18 cellular contexts compared by ENCODE assay signal in the genomic region with DNA sequence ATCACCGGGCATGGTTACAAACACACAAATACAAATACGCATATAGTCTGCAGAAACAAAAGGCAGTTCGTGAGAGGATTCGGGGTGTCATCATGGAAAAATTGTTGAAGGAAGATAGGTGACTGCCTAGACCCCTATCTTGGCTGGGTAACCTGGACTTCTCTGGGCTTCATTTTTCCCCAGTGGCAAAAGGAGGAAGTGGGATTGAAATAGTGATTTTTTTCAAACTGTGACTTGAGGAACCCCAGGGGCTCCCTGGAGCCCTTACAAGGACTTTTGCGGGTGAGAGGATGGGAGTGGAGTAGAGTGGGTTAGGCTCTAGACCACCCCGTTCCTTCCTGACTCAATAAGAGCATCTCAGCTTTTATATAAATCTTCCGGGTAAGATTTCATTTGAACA. TPM values are rescaled to one million over a fixed set of nuclear protein-coding genes. Genes with fewer than 3 reads are reported as not detected.
DNase-seq lines count a peak whose midpoint lies in the region; ATAC-seq, FAIRE-seq and TF ChIP-seq lines count a peak whose summit lies in the region.
"Had no signal": no experiment of that assay in that cellular context is flagged by ENCODE, and none has a peak within 500 bp of the region (broad histone marks: within the 10 kb centered on the region; RNA-seq: fewer than 3 reads in every experiment).

No MANE protein-coding gene starts in this region.

- no peak for TF ChIP-seq RAD21 in K562 (CRISPR knock-in tag; conservative IDR thresholded peaks at IDR 0.05 in 1 of 2, IDR thresholded peaks at IDR 0.05 in 1 of 2)

- no peak overlapping the region; the same call in 1 of the 2 replicates for H3K4me2 ChIP-seq in K562 (ENCODE audit: insufficient read depth, low read length)

- intact Hi-C loops in K562 (cut with micrococcal nuclease), result loop anchor here (5.0 kb wide), 1 partner anchor 878 kb away; no protein-coding TSS in a partner anchor

- in situ Hi-C loops in K562 (cut with MboI), result no loop called here

- TF ChIP-seq CTCF in K562 (IDR thresholded peaks at IDR 0.05 in 2 of 3, conservative IDR thresholded peaks at IDR 0.05 in 1 of 3; ENCODE audit: insufficient read depth in 2 of 3, low read depth in 1 of 3, low read length in 3 of 3), result no peak
- peak; percentile 48 for TF ChIP-seq CTCF in type B pancreatic cell (conservative IDR thresholded peaks at IDR 0.05)

- POLR2A ChIA-PET in K562 (lab: Yijun Ruan, JAX), result no interaction called here

- ATAC-seq in K562 (no peak), GM21390 (IDR thresholded peaks at IDR 0.05; ENCODE audit: unreplicated experiment) (no peak)

- H3K4me1 Mint-ChIP-seq in type B pancreatic cell (ENCODE audit: unreplicated experiment), result peaks cover 27% of the 10 kb centered on the region

- DNase-seq in GM12891 (ENCODE audit: insufficient read length, low spot score) (no peak), MV-4-11 (lab: John Stamatoyannopoulos, UW) (peak; percentile 13), K562 (ENCODE audit: extremely low read depth in 1 of 4, low spot score in 3 of 4) (no peak), type B pancreatic cell (ENCODE audit: extremely low spot score, unreplicated experiment) (no peak), NCI-H1105 treated with DMSO at 0.1 percent for 48 hours (lab: John Stamatoyannopoulos, UW) (no peak), NCI-H446 (lab: John Stamatoyannopoulos, UW) (no peak)
- DNase-seq: GF-D8, Karpas-422, MG63, NCI-H1417, NCI-H187 treated with DMSO at 0.1 percent for 48 hours, NCI-H446 treated with DMSO at 0.1 percent for 48 hours had no signal

- no peaks in the 10 kb centered on the region for H3K79me2 ChIP-seq in K562 (ENCODE audit: control insufficient read depth, insufficient read depth, low read length)

- no peaks in the 10 kb centered on the region for H3K36me3 ChIP-seq in K562 (ENCODE audit: control insufficient read depth, insufficient read depth, low read length)
- H3K36me3 ChIP-seq: MG63 had no signal

- peaks cover 0 to 3% of the 10 kb centered on the region in 2 experiments; a peak in 1 of 5 replicates for H3K4me1 ChIP-seq in K562 (replicated peaks in 1 of 2; ENCODE audit: control insufficient read depth in 2 of 2, insufficient read depth in 2 of 2, low read length in 2 of 2)

- TF ChIP-seq POLR2A in GM12891 (IDR thresholded peaks at IDR 0.05; ENCODE audit: low read depth, low read length), result no peak
- no peak for TF ChIP-seq POLR2A in K562 (conservative IDR thresholded peaks at IDR 0.05)

- BruUV-seq in K562 (replicated peaks; lab: Mats Ljungman, UMichigan), result no TSS peak

- H4K20me1 ChIP-seq in K562 (replicated peaks; ENCODE audit: control insufficient read depth, insufficient read depth, low read length), result no peaks in the 10 kb centered on the region

- no peak overlapping the region for H3K9ac ChIP-seq in K562 (ENCODE audit: insufficient read depth in 1 of 2, low read depth in 2 of 2, low read length in 2 of 2)

- FAIRE-seq in GM12891 (lab: Jason Lieb, UNC) (no peak), K562 (lab: Jason Lieb, UNC) (no peak)
- FAIRE-seq: H1 had no signal

- CTCF ChIA-PET in K562 (lab: Yijun Ruan, JAX; ENCODE audit: low intra/inter-chr PET ratio), result no interaction called here

- H3K27me3 Mint-ChIP-seq in type B pancreatic cell, result no peaks in the 10 kb centered on the region

- no peaks in the 10 kb centered on the region for H3K9me3 ChIP-seq in K562 (replicated peaks; ENCODE audit: control insufficient read depth, insufficient read depth, low read depth, low read length)
- H3K9me3 ChIP-seq: MG63 had no signal

- peaks cover 0 to 6% of the 10 kb centered on the region in 2 experiments; a peak in 1 of 5 replicates for H3K27me3 ChIP-seq in K562 (ENCODE audit: control insufficient read depth in 2 of 2, insufficient read depth in 2 of 2, low read length in 2 of 2)
- H3K27me3 ChIP-seq: MG63 had no signal

- 40% methylated on average over 7 of the region's 7 CpGs for WGBS in K562 (ENCODE audit: insufficient coverage, low coverage, missing lambda C conversion rate)

- H3K36me3 Mint-ChIP-seq in type B pancreatic cell, result no peaks in the 10 kb centered on the region

- H3K9me3 Mint-ChIP-seq in type B pancreatic cell, result no peaks in the 10 kb centered on the region

- no peak overlapping the region for H3K4me3 ChIP-seq in K562
- H3K4me3 ChIP-seq: MG63 had no signal

- H3K27ac ChIP-seq in K562 (ENCODE audit: extremely low read depth, low read depth, low read length), result no peak overlapping the region

- peak overlapping the region; percentile 86 for H3K4me3 Mint-ChIP-seq in type B pancreatic cell

- TF ChIP-seq EP300 in K562 (IDR thresholded peaks at IDR 0.05; ENCODE audit: low read length), result no peak

- H3K9me1 ChIP-seq in K562 (ENCODE audit: control insufficient read depth, insufficient read depth, low read length), result no peaks in the 10 kb centered on the region

- 0 out of 2 replicates have a peak overlapping the region, but pooled peaks have one; percentile 9 for H2AFZ ChIP-seq in K562 (ENCODE audit: low read depth, low read length)

- H3K27ac Mint-ChIP-seq in type B pancreatic cell, result peak overlapping the region; percentile 98

TF ChIP-seq in GM12891, 5 proteins besides CTCF, POLR2A, EP300 and RAD21:
- TF ChIP-seq POLR2AphosphoS5 (IDR thresholded peaks at IDR 0.05; ENCODE audit: low read depth, low read length) (no peak), SPI1 (IDR thresholded peaks at IDR 0.05; ENCODE audit: low read depth, low read length) (peak; percentile 62; the same call in 1 of the 2 replicates)

TF ChIP-seq in K562, 482 proteins besides CTCF, POLR2A, EP300 and RAD21:
- TF ChIP-seq SPI1 (IDR thresholded peaks at IDR 0.05; ENCODE audit: borderline replicate concordance, low read depth, low read length) (peak; percentile 93), POU5F1 (IDR thresholded peaks at IDR 0.05; ENCODE audit: borderline replicate concordance, low read depth, low read length, partially characterized antibody) (no peak), NFIC (IDR thresholded peaks at IDR 0.05) (no peak), BHLHE40 (IDR thresholded peaks at IDR 0.05; ENCODE audit: low read length) (no peak), E2F6 (IDR thresholded peaks at IDR 0.05; ENCODE audit: borderline replicate concordance in 1 of 2, extremely low read depth in 1 of 2, insufficient read depth in 1 of 2, insufficient read length in 1 of 2, low read depth in 1 of 2, low read length in 1 of 2, poor library complexity in 1 of 2, severe bottlenecking in 1 of 2) (no peak), CSDE1 (IDR thresholded peaks at IDR 0.05) (no peak), BRD4 (IDR thresholded peaks at IDR 0.05) (no peak), TRIM24 (IDR thresholded peaks at IDR 0.05) (no peak), CC2D1A (IDR thresholded peaks at IDR 0.05) (no peak)

RNA-seq across cellular contexts. Expression of gene ELF5, which starts 1.0 kb away (rescaled TPM):
- polyA plus RNA-seq in GM12891 (2012; ENCODE audit: low read depth, missing spikeins), result not detected
- not detected in 2 replicates for total RNA-seq in K562 (2011; cell fraction: chromatin; rRNA removed; ENCODE audit: low replicate concordance)
- not detected in 2 replicates for total RNA-seq in K562 (2011; cell fraction: nucleolus; rRNA removed)
- total RNA-seq in K562 (2011; cell fraction: nucleoplasm; rRNA removed), result not detected in 2 replicates
- total RNA-seq in K562 (2014; rRNA removed) (not detected in 2 replicates), K562 (2014; rRNA removed; fragmentation: Illumina TruSeq; extraction: Trizol) (not detected in 2 replicates), K562 (2015; rRNA removed; fragmentation: Illumina TruSeq; extraction: Trizol) (not detected in 2 replicates), K562 (2021) (not detected in 2 replicates), type B pancreatic cell (ENCODE audit: low replicate concordance) (19.3 and 43.1 TPM in 2 replicates)
- polyA plus RNA-seq in K562 (2011; rRNA removed) (not detected in 2 replicates), K562 (2014; fragmentation: Illumina TruSeq; extraction: Trizol) (not detected in 2 replicates), K562 (2014; fragmentation: Nextera tagmentation; extraction: Ambion mirVana) (not detected), K562 (2014; rRNA removed) (not detected in 2 replicates)
- polyA plus RNA-seq in K562 (2011; cell fraction: cytosol; rRNA removed), result not detected in 2 replicates
- not detected in 2 replicates for polyA plus RNA-seq in K562 (2011; cell fraction: nucleus; rRNA removed)
- polyA plus RNA-seq in K562 (2012), result not detected in 2 replicates
- not detected in 2 replicates for polyA minus RNA-seq in K562 (2011; rRNA and poly(A)+ RNA removed)
- not detected in 2 replicates for polyA minus RNA-seq in K562 (2011; cell fraction: cytosol; rRNA and poly(A)+ RNA removed)
- not detected in 2 replicates for polyA minus RNA-seq in K562 (2011; cell fraction: nucleus; rRNA and poly(A)+ RNA removed)
- total RNA-seq: Daoy, H1, SK-MEL-5 had no signal
- polyA plus RNA-seq: AG04450, BJ, H1 had no signal

Comparison
In these comparisons a context has a peak if more than half of its experiments do, and no peak if none do; other contexts are left out.
1. RNA of gene ELF5, which starts 1.0 kb away (total RNA-seq): 19.3 to 43.1 TPM in type B pancreatic cell; not detected in K562; every median in the first group is over 10 times any median in the second.